ENCODE assay signal across 8 cellular contexts in the genomic region with DNA sequence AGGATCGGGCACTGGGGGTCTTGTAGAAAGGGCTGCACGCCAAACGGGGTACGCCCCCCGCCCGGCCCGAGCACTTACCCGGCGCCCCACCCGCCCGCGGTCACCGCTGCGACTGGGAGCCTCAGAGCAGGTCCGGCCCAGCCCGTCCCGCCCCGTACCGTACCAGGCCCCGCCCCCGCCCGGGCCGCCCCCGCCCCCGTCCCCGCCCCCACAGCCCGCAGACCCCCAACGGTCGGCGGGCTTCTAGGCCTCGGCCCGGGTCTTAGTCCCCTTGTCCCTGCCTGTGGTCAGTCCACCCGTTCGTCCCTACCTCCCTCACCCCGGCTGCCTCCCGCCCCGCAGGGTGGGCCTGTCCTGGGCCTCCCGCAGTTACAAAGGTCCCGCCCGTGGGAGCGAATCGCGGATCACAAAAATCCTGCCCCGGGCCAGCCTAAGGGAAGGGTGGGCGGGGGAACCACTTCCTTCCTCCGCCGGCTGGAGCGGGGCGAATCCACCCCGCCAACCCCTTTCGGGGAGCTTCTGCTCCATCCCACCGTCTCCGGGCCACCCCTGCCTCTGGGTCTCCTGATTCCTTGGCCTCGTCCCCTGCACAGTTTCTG. TPM values are rescaled to one million over a fixed set of nuclear protein-coding genes. Genes with fewer than 3 reads are reported as not detected.
DNase-seq lines count a peak whose midpoint lies in the region; ATAC-seq and TF ChIP-seq lines count a peak whose summit lies in the region.

A gene with protein sequence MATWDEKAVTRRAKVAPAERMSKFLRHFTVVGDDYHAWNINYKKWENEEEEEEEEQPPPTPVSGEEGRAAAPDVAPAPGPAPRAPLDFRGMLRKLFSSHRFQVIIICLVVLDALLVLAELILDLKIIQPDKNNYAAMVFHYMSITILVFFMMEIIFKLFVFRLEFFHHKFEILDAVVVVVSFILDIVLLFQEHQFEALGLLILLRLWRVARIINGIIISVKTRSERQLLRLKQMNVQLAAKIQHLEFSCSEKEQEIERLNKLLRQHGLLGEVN (minus strand): TSS at position 114 of the 599 bp plus-strand sequence. CDS start 5,870 bp downstream, outside the sequence.

- peak within 1 kb of the TSS; percentile 65 to 86 (median 84) for H3K27ac ChIP-seq in upper lobe of left lung

- H3K27me3 ChIP-seq in upper lobe of left lung: peaks cover 0 to 6% (median 0%) of the 10 kb centered on the region in 4 donors

- H3K36me3 ChIP-seq in upper lobe of left lung: no peaks in the 10 kb centered on the region

- TF ChIP-seq POLR2A in upper lobe of left lung (IDR thresholded peaks at IDR 0.05): peak in 1 of 4 donors; percentile 39

- H3K9me3 ChIP-seq in upper lobe of left lung: no peaks in the 10 kb centered on the region

- H3K4me3 Mint-ChIP-seq in neural crest cell: peak within 1 kb of the TSS; percentile 88

- peak; percentile 72 to 90 for ATAC-seq in upper lobe of left lung (ENCODE audit: low FRiP score in 2 of 2)

- no peaks in the 10 kb centered on the region for H3K36me3 Mint-ChIP-seq in neural crest cell (ENCODE audit: low read depth)

- H3K27me3 Mint-ChIP-seq in neural crest cell (ENCODE audit: low read depth): peaks cover 5% of the 10 kb centered on the region

- H3K9me3 Mint-ChIP-seq in neural crest cell: no peaks in the 10 kb centered on the region

- peaks cover 11% of the 10 kb centered on the region for H3K4me1 Mint-ChIP-seq in neural crest cell

- TF ChIP-seq EP300 in Ishikawa (IDR thresholded peaks at IDR 0.05; ENCODE audit: borderline replicate concordance) (no peak), upper lobe of left lung (IDR thresholded peaks at IDR 0.05) (peak in 1 of 4 donors; percentile 24)

- peak within 1 kb of the TSS; percentile 91 for H3K27ac Mint-ChIP-seq in neural crest cell (ENCODE audit: unreplicated experiment)

- no peak for TF ChIP-seq RAD21 in Ishikawa (IDR thresholded peaks at IDR 0.05; ENCODE audit: low read depth)

- DNase-seq in NK-92 treated with Interleukin-12 subunit alpha and Interleukin-12 subunit beta, amount 100 ng/mL, for 24 hours (lab: John Stamatoyannopoulos, UW): peak; percentile 44
- DNase-seq in NK-92 (lab: John Stamatoyannopoulos, UW; ENCODE audit: unreplicated experiment) (no peak), fibroblast of pulmonary artery (ENCODE audit: low read depth) (no peak), neural crest cell (ENCODE audit: low read depth, low spot score) (peak; percentile 52), upper lobe of left lung (peak; percentile 66 to 92), NCI-H748 treated with DMSO at 0.1 percent for 48 hours (lab: John Stamatoyannopoulos, UW) (no peak)
- peak; percentile 59 for DNase-seq in activated T-cell treated with anti-CD3 and anti-CD28 coated beads, Interleukin-2, amount 50 U/mL, for 1 hour

- WGBS in upper lobe of left lung, 2 donors: 0% methylated on average over 32 of the region's 54 CpGs; no CpG with 5 or more reads in 1 of the 2 donors

- H3K4me3 ChIP-seq in fibroblast of pulmonary artery (replicated peaks; ENCODE audit: low read depth, low read length) (peak within 1 kb of the TSS; percentile 58), upper lobe of left lung (peak within 1 kb of the TSS; percentile 33 to 70 (median 60))

- peaks cover 14 to 36% (median 25%) of the 10 kb centered on the region in 4 donors for H3K4me1 ChIP-seq in upper lobe of left lung

- no peak for TF ChIP-seq CTCF in fibroblast of pulmonary artery (IDR thresholded peaks at IDR 0.05; ENCODE audit: low read length, missing control alignments)
- TF ChIP-seq CTCF in neural crest cell (conservative IDR thresholded peaks at IDR 0.05): no peak
- no peak for TF ChIP-seq CTCF in upper lobe of left lung (IDR thresholded peaks at IDR 0.05)

TF ChIP-seq in Ishikawa, 13 proteins besides CTCF, POLR2A, EP300 and RAD21:
- TF ChIP-seq CEBPB (IDR thresholded peaks at IDR 0.05) (no peak), ZBTB7A (IDR thresholded peaks at IDR 0.05; ENCODE audit: low read depth) (peak; percentile 63; the same call in 1 of the 2 replicates), NFIC (IDR thresholded peaks at IDR 0.05) (no peak)

RNA-seq across cellular contexts. Expression of the gene that starts here (rescaled TPM):
- total RNA-seq in neural crest cell: 3.8 and 4.9 TPM in 2 replicates
- total RNA-seq in upper lobe of left lung: 10 to 100 TPM in 4 of 6 donors, 1 to 10 TPM in 2; 5.8 to 29.2 (median 15.5) TPM

Comparison
In these comparisons a context has a peak if more than half of its experiments do, and no peak if none do; other contexts are left out.
1. DNase-seq: peak in NK-92 treated with Interleukin-12 subunit alpha and Interleukin-12 subunit beta, amount 100 ng/mL, for 24 hours (single experiment), activated T-cell treated with anti-CD3 and anti-CD28 coated beads, Interleukin-2, amount 50 U/mL, for 1 hour (single experiment), neural crest cell (single experiment) and upper lobe of left lung (2 of 2); none in NK-92 (single experiment), fibroblast of pulmonary artery (single experiment) and NCI-H748 treated with DMSO at 0.1 percent for 48 hours (single experiment).